8 cellular contexts compared by ENCODE assay signal in genomic region chr5:143001764-143002351, GRCh38.
DNase-seq lines count a peak whose midpoint lies in the region; ATAC-seq and FAIRE-seq lines count a peak whose summit lies in the region.

No MANE protein-coding gene starts in this region.

- peaks cover 69% of the 10 kb centered on the region for H3K4me1 Mint-ChIP-seq in activated T-helper 2 cell treated with anti-CD3 and anti-CD28 coated beads, Interferon-gamma antibody, Interleukin-2, Interleukin-4, amounts not matched to agents 10 μg/mL and 5 μg/mL and 100 μg/mL, durations not matched to agents 14 hours and 24 hours and 36 hours (ENCODE audit: low read depth)

- H3K9me3 Mint-ChIP-seq in activated T-helper 2 cell treated with anti-CD3 and anti-CD28 coated beads, Interferon-gamma antibody, Interleukin-2, Interleukin-4, amounts not matched to agents 10 μg/mL and 5 μg/mL and 100 μg/mL, durations not matched to agents 14 hours and 24 hours and 36 hours = no peaks in the 10 kb centered on the region

- intact Hi-C loops in left cardiac atrium (cut with DNase I) = loop anchor here in 1 of 2 donors (2.0 to 10.0 kb wide), 2 partner anchors 399 to 823 kb away; no protein-coding TSS in a partner anchor
- intact Hi-C loops in cardiac septum (cut with DNase I) = loop anchor here (2.0 to 10.0 kb wide), 4 partner anchors 60 to 823 kb away; partner anchors contain the start of gene NR3C1
- intact Hi-C loops in activated T-helper 2 cell treated with anti-CD3 and anti-CD28 coated beads, Interferon-gamma antibody, Interleukin-2, Interleukin-4, amounts not matched to agents 10 μg/mL and 5 μg/mL and 100 μg/mL, durations not matched to agents 14 hours and 24 hours and 36 hours (cut with micrococcal nuclease) = loop anchor here (2.0 to 10.0 kb wide), 7 partner anchors 80 to 965 kb away; partner anchors contain the start of gene NR3C1

- no peak overlapping the region for H3K4me3 Mint-ChIP-seq in activated T-helper 2 cell treated with anti-CD3 and anti-CD28 coated beads, Interferon-gamma antibody, Interleukin-2, Interleukin-4, amounts not matched to agents 10 μg/mL and 5 μg/mL and 100 μg/mL, durations not matched to agents 14 hours and 24 hours and 36 hours (ENCODE audit: low read depth)

- H3K36me3 Mint-ChIP-seq in activated T-helper 2 cell treated with anti-CD3 and anti-CD28 coated beads, Interferon-gamma antibody, Interleukin-2, Interleukin-4, amounts not matched to agents 10 μg/mL and 5 μg/mL and 100 μg/mL, durations not matched to agents 14 hours and 24 hours and 36 hours (ENCODE audit: low read depth) = peaks cover 27% of the 10 kb centered on the region

- ATAC-seq in left cardiac atrium (peak; percentile 29 to 59), GM21723 (IDR thresholded peaks at IDR 0.05; ENCODE audit: unreplicated experiment) (no peak), GM21528 (IDR thresholded peaks at IDR 0.05; ENCODE audit: low FRiP score, unreplicated experiment) (no peak)

- no peak for DNase-seq in left cardiac atrium
- no peak for DNase-seq in cardiac septum (ENCODE audit: low spot score)
- no peak for DNase-seq in activated T-helper 2 cell treated with anti-CD3 and anti-CD28 coated beads, Interferon-gamma antibody, Interleukin-2, Interleukin-4, amounts not matched to agents 10 μg/mL and 5 μg/mL and 100 μg/mL, durations not matched to agents 14 hours and 24 hours and 36 hours (ENCODE audit: low spot score)
- DNase-seq in hepatic stellate cell (ENCODE audit: low spot score) = peak; percentile 58
- peak; percentile 40 for DNase-seq in urothelium cell line (ENCODE audit: low spot score)
- DNase-seq in GM19238 (ENCODE audit: insufficient read length, low spot score) = no peak

- H3K27me3 Mint-ChIP-seq in activated T-helper 2 cell treated with anti-CD3 and anti-CD28 coated beads, Interferon-gamma antibody, Interleukin-2, Interleukin-4, amounts not matched to agents 10 μg/mL and 5 μg/mL and 100 μg/mL, durations not matched to agents 14 hours and 24 hours and 36 hours (ENCODE audit: low read depth) = no peaks in the 10 kb centered on the region

- peak overlapping the region; percentile 91 for H3K27ac Mint-ChIP-seq in activated T-helper 2 cell treated with anti-CD3 and anti-CD28 coated beads, Interferon-gamma antibody, Interleukin-2, Interleukin-4, amounts not matched to agents 10 μg/mL and 5 μg/mL and 100 μg/mL, durations not matched to agents 14 hours and 24 hours and 36 hours

- no peak for FAIRE-seq in urothelium cell line (lab: Jason Lieb, UNC)

Comparison
In these comparisons a context has a peak if more than half of its experiments do, and no peak if none do; other contexts are left out.
1. ATAC-seq: peak in left cardiac atrium (2 of 2); none in GM21723 (single experiment) and GM21528 (single experiment).
2. DNase-seq: peak in hepatic stellate cell (single experiment) and urothelium cell line (single experiment); none in left cardiac atrium (single experiment), cardiac septum (single experiment), activated T-helper 2 cell treated with anti-CD3 and anti-CD28 coated beads, Interferon-gamma antibody, Interleukin-2, Interleukin-4, amounts not matched to agents 10 μg/mL and 5 μg/mL and 100 μg/mL, durations not matched to agents 14 hours and 24 hours and 36 hours (single experiment) and GM19238 (single experiment).